In the genomic region with DNA sequence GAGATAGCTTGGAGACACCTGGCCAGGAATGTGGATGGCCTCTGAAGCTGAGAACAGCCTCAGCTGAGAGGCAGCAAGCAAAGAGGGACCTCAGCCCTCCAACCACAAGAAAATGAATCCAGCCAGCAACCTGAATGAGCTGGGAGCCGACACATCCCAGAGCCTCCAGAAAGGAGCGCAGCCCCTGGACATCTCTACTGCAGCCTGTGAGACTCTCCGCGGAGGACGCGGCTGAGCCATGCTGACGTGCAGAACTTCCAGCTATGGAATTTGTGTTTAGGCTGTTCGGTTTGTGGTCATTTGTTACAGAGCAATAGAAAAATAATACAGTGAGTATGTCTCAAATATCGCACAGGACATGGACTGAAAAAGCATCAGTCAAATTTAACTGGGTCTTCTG, we compare ENCODE assay signal across 35 cellular contexts.
"Had no signal": no experiment of that assay in that cellular context is flagged by ENCODE, and none has a peak within 500 bp of the region (broad histone marks: within the 10 kb centered on the region; RNA-seq: fewer than 3 reads in every experiment).

No MANE protein-coding gene starts in this region.

- ATAC-seq: activated naive CD8-positive, alpha-beta T cell treated with anti-CD3 and anti-CD28 coated beads, Interleukin-2, amount 50 U/mL, for 24 hours; activated T-cell treated with anti-CD3 and anti-CD28 coated beads, Interleukin-2, amount 50 U/mL, for 4 hours; Right ventricle myocardium inferior; SK-N-SH treated with all-trans-retinoic acid at 6 μM for 48 hours had no signal

- H2AFZ ChIP-seq: PC-9 had no signal

- H3K4me3 Mint-ChIP-seq: activated B cell treated with CpG ODN at 0.5 μM for 24 hours; activated CD4-positive, alpha-beta memory T cell treated with anti-CD3 and anti-CD28 coated beads for 36 hours; activated naive CD4-positive, alpha-beta T cell treated with anti-CD3 and anti-CD28 coated beads, Interleukin-2, amount 10 ng/mL, durations not matched to agents 7 days and 5 days; activated naive CD8-positive, alpha-beta T cell; activated naive CD8-positive, alpha-beta T cell treated with anti-CD3 and anti-CD28 coated beads, Interleukin-2, amount 50 U/mL, for 24 hours; activated T-cell treated with anti-CD3 and anti-CD28 coated beads, Interleukin-2, amount 50 U/mL, for 4 hours; activated T-helper 1 cell treated with anti-CD3 and anti-CD28 coated beads, Interleukin-12 subunit alpha, Interleukin-12 subunit beta, Interleukin-2, Interleukin-4 antibody, amounts not matched to agents 30 ng/mL and 10 ng/mL and 1 ng/mL, durations not matched to agents 14 hours and 24 hours and 36 hours; brain had no signal

- H3K27ac ChIP-seq: PC-9, RWPE1, VCaP had no signal

- H3K36me3 Mint-ChIP-seq: activated CD4-positive, alpha-beta memory T cell treated with anti-CD3 and anti-CD28 coated beads for 36 hours; activated naive CD4-positive, alpha-beta T cell treated with anti-CD3 and anti-CD28 coated beads, Interleukin-2, amount 10 ng/mL, durations not matched to agents 7 days and 5 days; activated naive CD8-positive, alpha-beta T cell; brain had no signal

- H3K4me1 Mint-ChIP-seq: activated B cell treated with CpG ODN at 0.5 μM for 24 hours; activated naive CD4-positive, alpha-beta T cell treated with anti-CD3 and anti-CD28 coated beads, Interleukin-2, amount 10 ng/mL, durations not matched to agents 7 days and 5 days had no signal

- H3K27me3 Mint-ChIP-seq: activated CD4-positive, alpha-beta memory T cell treated with anti-CD3 and anti-CD28 coated beads for 36 hours; activated naive CD8-positive, alpha-beta T cell; activated naive CD8-positive, alpha-beta T cell treated with anti-CD3 and anti-CD28 coated beads, Interleukin-2, amount 50 U/mL, for 24 hours had no signal

- H3K27ac Mint-ChIP-seq: activated B cell treated with CpG ODN at 0.5 μM for 24 hours; activated CD4-positive, alpha-beta memory T cell treated with anti-CD3 and anti-CD28 coated beads for 36 hours; activated naive CD4-positive, alpha-beta T cell treated with anti-CD3 and anti-CD28 coated beads, Interleukin-2, amount 10 ng/mL, durations not matched to agents 7 days and 5 days; activated naive CD8-positive, alpha-beta T cell; activated naive CD8-positive, alpha-beta T cell treated with anti-CD3 and anti-CD28 coated beads, Interleukin-2, amount 50 U/mL, for 24 hours; activated T-helper 1 cell treated with anti-CD3 and anti-CD28 coated beads, Interleukin-12 subunit alpha, Interleukin-12 subunit beta, Interleukin-2, Interleukin-4 antibody, amounts not matched to agents 30 ng/mL and 10 ng/mL and 1 ng/mL, durations not matched to agents 14 hours and 24 hours and 36 hours had no signal

- H3K4me2 ChIP-seq: PC-9 had no signal

- H3K9me3 Mint-ChIP-seq: activated B cell treated with CpG ODN at 0.5 μM for 24 hours; activated CD4-positive, alpha-beta memory T cell treated with anti-CD3 and anti-CD28 coated beads for 36 hours; activated naive CD4-positive, alpha-beta T cell treated with anti-CD3 and anti-CD28 coated beads, Interleukin-2, amount 10 ng/mL, durations not matched to agents 7 days and 5 days; activated naive CD8-positive, alpha-beta T cell treated with anti-CD3 and anti-CD28 coated beads, Interleukin-2, amount 50 U/mL, for 24 hours; activated T-cell treated with anti-CD3 and anti-CD28 coated beads, Interleukin-2, amount 50 U/mL, for 4 hours; activated T-helper 1 cell treated with anti-CD3 and anti-CD28 coated beads, Interleukin-12 subunit alpha, Interleukin-12 subunit beta, Interleukin-2, Interleukin-4 antibody, amounts not matched to agents 30 ng/mL and 10 ng/mL and 1 ng/mL, durations not matched to agents 14 hours and 24 hours and 36 hours; brain had no signal

- H3K4me3 ChIP-seq: PC-9 had no signal

- DNase-seq: activated B cell treated with CpG ODN at 0.5 μM for 24 hours; activated CD4-positive, alpha-beta memory T cell treated with anti-CD3 and anti-CD28 coated beads for 36 hours; activated CD4-positive, alpha-beta T cell treated with anti-CD3 and anti-CD28 coated beads for 4 hours; activated CD4-positive, alpha-beta T cell treated with anti-CD3 and anti-CD28 coated beads, Interleukin-2, amount 50 U/mL, for 1 hour; activated CD4-positive, CD25-positive, alpha-beta regulatory T cell treated with anti-CD3 and anti-CD28 coated beads, Interleukin-2, amount 50 U/mL, for 72 hours; activated CD8-positive, alpha-beta memory T cell treated with anti-CD3 and anti-CD28 coated beads, Interleukin-2, amount 50 U/mL, for 4 hours; activated gamma-delta T cell treated with Interleukin-2 at 50 U/mL for 16 hours; activated naive CD4-positive, alpha-beta T cell treated with anti-CD3 and anti-CD28 coated beads, Interleukin-2, amount 10 ng/mL, durations not matched to agents 7 days and 5 days; activated naive CD8-positive, alpha-beta T cell treated with anti-CD3 and anti-CD28 coated beads, Interleukin-2, amount 50 U/mL, for 24 hours; activated T-cell treated with anti-CD3 and anti-CD28 coated beads for 4 hours; activated T-cell treated with anti-CD3 and anti-CD28 coated beads, Interleukin-2, amount 50 U/mL, for 4 hours; anterior cingulate cortex; Karpas-422; KBM-7; NCI-H1105; NCI-H1417 treated with DMSO at 0.1 percent for 48 hours; NCI-H187 treated with DMSO at 0.1 percent for 48 hours; NCI-H2081; NCI-H345; NCI-H524 treated with DMSO at 0.1 percent for 48 hours; NCI-H748 treated with DMSO at 0.1 percent for 48 hours; NK-92 treated with Interleukin-12 subunit alpha and Interleukin-12 subunit beta, amount 100 ng/mL, for 24 hours; PC-9; SIG-M5; SW 1271; T-helper 1 cell; T-helper 2 cell; T-helper 9 cell had no signal
